In the genomic region with DNA sequence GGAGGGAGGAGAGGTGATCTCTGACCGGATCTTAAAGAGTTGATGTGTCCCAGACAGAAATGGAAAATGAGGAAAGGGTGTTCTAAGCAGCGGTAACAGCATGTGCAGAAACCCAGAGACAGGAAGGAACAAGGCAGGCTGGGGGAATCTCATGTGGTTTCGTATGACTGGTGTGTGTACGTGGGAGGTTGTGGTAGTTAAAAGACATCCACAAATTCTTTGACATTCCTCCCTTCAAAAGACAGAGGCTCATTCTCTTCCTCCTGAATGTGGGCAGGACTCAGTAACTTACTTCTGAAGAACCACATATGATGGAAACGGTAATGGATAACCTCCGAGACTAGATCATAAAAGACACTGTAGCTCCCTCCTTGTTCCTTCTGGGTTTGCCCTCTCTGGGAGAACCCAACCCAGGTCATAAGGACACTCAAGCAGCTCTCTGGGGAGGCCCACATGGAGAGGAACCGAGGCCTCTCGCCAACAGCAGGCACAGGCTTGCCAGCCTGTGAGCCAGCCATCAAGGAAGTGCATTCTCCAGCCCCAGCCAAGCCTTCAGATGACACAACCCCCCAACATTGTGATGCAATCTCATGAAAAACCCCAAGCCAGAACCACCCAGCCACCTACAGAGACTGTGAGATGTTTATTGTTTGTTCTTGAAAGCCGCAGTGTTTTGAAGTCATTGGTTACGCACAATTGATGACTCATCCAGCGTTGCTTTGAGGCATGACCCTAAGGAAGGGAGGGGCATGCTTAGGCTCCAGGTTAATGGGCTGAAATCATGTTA, we compare ENCODE assay signal across 1 cellular context.
TF ChIP-seq lines count a peak whose summit lies in the region.

No MANE protein-coding gene starts in this region.

TF ChIP-seq in HepG2, 621 proteins besides CTCF, POLR2A, EP300 and RAD21 (continued from another document):
- TF ChIP-seq CEBPB (IDR thresholded peaks at IDR 0.05; ENCODE audit: borderline replicate concordance, low read depth, low read length) = peak; percentile 86
- TF ChIP-seq, protein P1, sequence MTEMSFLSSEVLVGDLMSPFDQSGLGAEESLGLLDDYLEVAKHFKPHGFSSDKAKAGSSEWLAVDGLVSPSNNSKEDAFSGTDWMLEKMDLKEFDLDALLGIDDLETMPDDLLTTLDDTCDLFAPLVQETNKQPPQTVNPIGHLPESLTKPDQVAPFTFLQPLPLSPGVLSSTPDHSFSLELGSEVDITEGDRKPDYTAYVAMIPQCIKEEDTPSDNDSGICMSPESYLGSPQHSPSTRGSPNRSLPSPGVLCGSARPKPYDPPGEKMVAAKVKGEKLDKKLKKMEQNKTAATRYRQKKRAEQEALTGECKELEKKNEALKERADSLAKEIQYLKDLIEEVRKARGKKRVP (CRISPR knock-in tag; IDR thresholded peaks at IDR 0.05) = peak in 1 of 2 experiments; percentile 85; a peak in 2 of 4 replicates
TF ChIP-seq in HepG2: peak in this region for 3.
